ENCODE assay signal across 8 cellular contexts in the genomic region with DNA sequence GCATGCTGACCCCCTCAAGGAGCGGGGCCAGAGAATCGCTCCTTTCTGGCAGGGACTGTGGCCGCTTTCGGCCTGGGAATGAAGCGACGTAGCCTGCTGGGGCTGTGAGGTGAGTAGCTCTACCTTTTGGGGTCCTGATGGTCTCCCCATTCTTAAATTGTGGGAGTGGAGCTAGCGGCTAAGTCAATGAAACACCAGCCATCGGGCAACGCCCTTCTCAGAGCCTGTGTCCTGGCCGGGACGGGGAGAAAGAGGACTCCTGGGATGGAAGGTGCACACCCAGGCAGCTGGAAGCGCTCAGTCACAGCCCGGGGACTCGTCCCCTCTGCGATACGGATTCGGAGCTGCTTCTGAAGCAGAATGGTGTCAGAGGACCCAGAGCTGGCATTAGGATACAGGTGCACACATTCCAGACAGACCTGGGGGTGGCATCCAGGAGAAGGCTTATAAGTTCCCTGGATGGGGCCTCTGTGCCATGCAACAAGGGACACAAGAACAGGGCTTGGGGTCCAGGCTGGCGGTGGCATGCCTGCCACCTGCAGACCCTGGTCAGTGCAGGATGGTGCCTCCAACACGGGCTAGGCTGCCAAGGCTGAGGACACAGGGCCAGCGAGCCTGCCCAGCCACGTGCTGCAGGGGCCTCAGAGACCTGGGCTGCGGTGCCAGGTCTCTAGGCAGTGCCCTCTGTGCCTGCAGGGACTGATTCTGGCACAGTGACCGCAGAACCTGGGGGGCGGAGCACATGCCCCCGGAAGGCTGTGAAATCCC. TPM values are rescaled to one million over a fixed set of nuclear protein-coding genes. Genes with fewer than 3 reads are reported as not detected.
DNase-seq lines count a peak whose midpoint lies in the region; ATAC-seq and TF ChIP-seq lines count a peak whose summit lies in the region.

No MANE protein-coding gene starts in this region.

- no peaks in the 10 kb centered on the region for H3K27me3 ChIP-seq in thoracic aorta (replicated peaks; ENCODE audit: insufficient read depth)

- peaks cover 31% of the 10 kb centered on the region for H3K27me3 Mint-ChIP-seq in activated CD4-positive, alpha-beta T cell treated with anti-CD3 and anti-CD28 coated beads, Interleukin-2, amount 10 ng/mL, durations not matched to agents 7 days and 5 days
- peaks cover 16% of the 10 kb centered on the region for H3K27me3 Mint-ChIP-seq in activated T-cell treated with anti-CD3 and anti-CD28 coated beads, Interleukin-2, amount 50 U/mL, for 4 hours (ENCODE audit: low read depth)

- DNase-seq in activated CD4-positive, alpha-beta T cell treated with anti-CD3 and anti-CD28 coated beads, Interleukin-2, amount 10 ng/mL, durations not matched to agents 7 days and 5 days: no peak
- DNase-seq in activated CD4-positive, alpha-beta T cell treated with anti-CD3 and anti-CD28 coated beads, Interleukin-2, amount 50 U/mL, for 48 hours: no peak
- DNase-seq in activated T-cell treated with anti-CD3 and anti-CD28 coated beads, Interleukin-2, amount 50 U/mL, for 4 hours: no peak
- DNase-seq in iris pigment epithelial cell (ENCODE audit: low read depth): peak; percentile 8
- DNase-seq in thoracic aorta (ENCODE audit: low spot score): no peak
- DNase-seq in middle frontal gyrus (ENCODE audit: extremely low spot score, low spot score): no peak
- no peak for DNase-seq in amniotic stem cell (lab: John Stamatoyannopoulos, UW)

- no peaks in the 10 kb centered on the region for H3K36me3 Mint-ChIP-seq in activated CD4-positive, alpha-beta T cell treated with anti-CD3 and anti-CD28 coated beads, Interleukin-2, amount 10 ng/mL, durations not matched to agents 7 days and 5 days (ENCODE audit: low read depth)
- no peaks in the 10 kb centered on the region for H3K36me3 Mint-ChIP-seq in activated T-cell treated with anti-CD3 and anti-CD28 coated beads, Interleukin-2, amount 50 U/mL, for 4 hours (ENCODE audit: insufficient read depth)

- peak overlapping the region; percentile 54 for H3K4me3 Mint-ChIP-seq in activated CD4-positive, alpha-beta T cell treated with anti-CD3 and anti-CD28 coated beads, Interleukin-2, amount 10 ng/mL, durations not matched to agents 7 days and 5 days
- H3K4me3 Mint-ChIP-seq in activated T-cell treated with anti-CD3 and anti-CD28 coated beads, Interleukin-2, amount 50 U/mL, for 4 hours: peak overlapping the region; percentile 68

- POLR2A ChIA-PET in activated CD4-positive, alpha-beta T cell treated with anti-CD3 and anti-CD28 coated beads, Interleukin-2, amount 10 ng/mL, durations not matched to agents 7 days and 5 days (lab: Charles Lee): no interaction called here

- H3K36me3 ChIP-seq in thoracic aorta: no peaks in the 10 kb centered on the region

- TF ChIP-seq CTCF in thoracic aorta (IDR thresholded peaks at IDR 0.05): no peak

- peaks cover 10 to 27% of the 10 kb centered on the region in 2 donors for H3K4me1 ChIP-seq in thoracic aorta (ENCODE audit: control insufficient read depth in 1 of 2, low read depth in 2 of 2)

- H3K4me1 Mint-ChIP-seq in activated CD4-positive, alpha-beta T cell treated with anti-CD3 and anti-CD28 coated beads, Interleukin-2, amount 10 ng/mL, durations not matched to agents 7 days and 5 days: peaks cover 14% of the 10 kb centered on the region
- H3K4me1 Mint-ChIP-seq in activated T-cell treated with anti-CD3 and anti-CD28 coated beads, Interleukin-2, amount 50 U/mL, for 4 hours (ENCODE audit: low read depth): peaks cover 11% of the 10 kb centered on the region

- no peak for ATAC-seq in activated T-cell treated with anti-CD3 and anti-CD28 coated beads, Interleukin-2, amount 50 U/mL, for 4 hours
- no peak for ATAC-seq in thoracic aorta (ENCODE audit: insufficient number of reproducible peaks, low FRiP score, low read depth)
- no peak for ATAC-seq in GM18520 (IDR thresholded peaks at IDR 0.05; ENCODE audit: unreplicated experiment)

- H3K4me3 ChIP-seq in thoracic aorta: peak overlapping the region; percentile 74

- H3K27ac ChIP-seq in thoracic aorta: no peak overlapping the region

- no peaks in the 10 kb centered on the region for H3K9me3 Mint-ChIP-seq in activated CD4-positive, alpha-beta T cell treated with anti-CD3 and anti-CD28 coated beads, Interleukin-2, amount 10 ng/mL, durations not matched to agents 7 days and 5 days
- no peaks in the 10 kb centered on the region for H3K9me3 Mint-ChIP-seq in activated T-cell treated with anti-CD3 and anti-CD28 coated beads, Interleukin-2, amount 50 U/mL, for 4 hours

- no peaks in the 10 kb centered on the region for H3K9me3 ChIP-seq in thoracic aorta

- CTCF ChIA-PET in activated CD4-positive, alpha-beta T cell treated with anti-CD3 and anti-CD28 coated beads, Interleukin-2, amount 10 ng/mL, durations not matched to agents 7 days and 5 days (lab: Charles Lee): interaction anchor here (0.9 kb wide), 1 partner anchor 467 kb away, joined by 3 read pairs; no protein-coding TSS in a partner anchor

- H3K27ac Mint-ChIP-seq in activated CD4-positive, alpha-beta T cell treated with anti-CD3 and anti-CD28 coated beads, Interleukin-2, amount 10 ng/mL, durations not matched to agents 7 days and 5 days: no peak overlapping the region

RNA-seq across cellular contexts. Expression of a gene that starts 0.9 kb away (rescaled TPM):
- total RNA-seq in activated CD4-positive, alpha-beta T cell treated with anti-CD3 and anti-CD28 coated beads, Interleukin-2, amount 10 ng/mL, durations not matched to agents 7 days and 5 days: under 1 TPM; 0.32 to 0.40 TPM
- total RNA-seq in activated T-cell treated with anti-CD3 and anti-CD28 coated beads, Interleukin-2, amount 50 U/mL, for 4 hours: under 1 TPM; 0.05 to 0.08 (median 0.05) TPM
- total RNA-seq in thoracic aorta: 1 to 10 TPM; 1.2 to 7.9 TPM

RNA-seq across cellular contexts. Expression of a gene that starts 58.1 kb away (rescaled TPM):
- not detected for total RNA-seq in activated CD4-positive, alpha-beta T cell treated with anti-CD3 and anti-CD28 coated beads, Interleukin-2, amount 10 ng/mL, durations not matched to agents 7 days and 5 days
- total RNA-seq in activated T-cell treated with anti-CD3 and anti-CD28 coated beads, Interleukin-2, amount 50 U/mL, for 4 hours: not detected
- not detected for total RNA-seq in thoracic aorta
